12 cellular contexts compared by ENCODE assay signal in genomic region chr3:141380987-141381386, GRCh38. TPM values are rescaled to one million over a fixed set of nuclear protein-coding genes. Genes with fewer than 3 reads are reported as not detected.
DNase-seq lines count a peak whose midpoint lies in the region; ATAC-seq and TF ChIP-seq lines count a peak whose summit lies in the region.
"Had no signal": no experiment of that assay in that cellular context is flagged by ENCODE, and none has a peak within 500 bp of the region (broad histone marks: within the 10 kb centered on the region; RNA-seq: fewer than 3 reads in every experiment).

No MANE protein-coding gene starts in this region.

- CTCF ChIA-PET in activated naive CD4-positive, alpha-beta T cell treated with anti-CD3 and anti-CD28 coated beads, Interleukin-2, amount 10 ng/mL, durations not matched to agents 7 days and 5 days (lab: Charles Lee): interaction anchor here (1.0 to 1.7 kb wide), 3 partner anchors 9 to 76 kb away, joined by 3 to 6 read pairs (median 3); no protein-coding TSS in a partner anchor

- H3K4me3 Mint-ChIP-seq in activated naive CD4-positive, alpha-beta T cell treated with anti-CD3 and anti-CD28 coated beads, Interleukin-2, amount 10 ng/mL, durations not matched to agents 7 days and 5 days: no peak overlapping the region

- no peaks in the 10 kb centered on the region for H3K27me3 ChIP-seq in dorsolateral prefrontal cortex

- no peak for DNase-seq in dorsolateral prefrontal cortex
- DNase-seq in stimulated activated naive CD8-positive, alpha-beta T cell treated with anti-CD3 and anti-CD28 coated beads, Interleukin-15, Interleukin-2, amounts not matched to agents 100 U/mL and 50 U/mL, for 24 hours: no peak
- no peak for DNase-seq in stimulated activated CD4-positive, alpha-beta T cell treated with anti-CD3 and anti-CD28 coated beads, Interleukin-4, amount 100 ng/mL, for 4 hours
- DNase-seq in iPS-NIHi7 (ENCODE audit: extremely low spot score): no peak
- no peak for DNase-seq in activated naive CD4-positive, alpha-beta T cell treated with anti-CD3 and anti-CD28 coated beads, Interleukin-2, amount 10 ng/mL, durations not matched to agents 7 days and 5 days
- DNase-seq: activated CD4-positive, alpha-beta T cell treated with anti-CD3 and anti-CD28 coated beads for 4 hours; effector memory CD8-positive, alpha-beta T cell; NCI-H2081 had no signal

- H3K27ac Mint-ChIP-seq in activated naive CD4-positive, alpha-beta T cell treated with anti-CD3 and anti-CD28 coated beads, Interleukin-2, amount 10 ng/mL, durations not matched to agents 7 days and 5 days: no peak overlapping the region

- H3K4me3 ChIP-seq in dorsolateral prefrontal cortex: no peak overlapping the region

- H3K27ac ChIP-seq in dorsolateral prefrontal cortex: peak overlapping the region in 46 of 59 donors; percentile 3 to 91 (median 54)
- H3K27ac ChIP-seq: C4-2B had no signal

- H3K27me3 Mint-ChIP-seq in activated naive CD4-positive, alpha-beta T cell treated with anti-CD3 and anti-CD28 coated beads, Interleukin-2, amount 10 ng/mL, durations not matched to agents 7 days and 5 days: peaks cover 3% of the 10 kb centered on the region

- H3K36me3 Mint-ChIP-seq in activated naive CD4-positive, alpha-beta T cell treated with anti-CD3 and anti-CD28 coated beads, Interleukin-2, amount 10 ng/mL, durations not matched to agents 7 days and 5 days: no peaks in the 10 kb centered on the region

- peaks cover 1% of the 10 kb centered on the region for H3K9me3 Mint-ChIP-seq in activated naive CD4-positive, alpha-beta T cell treated with anti-CD3 and anti-CD28 coated beads, Interleukin-2, amount 10 ng/mL, durations not matched to agents 7 days and 5 days

- intact Hi-C loops in dorsolateral prefrontal cortex (cut with DNase I): no loop called here

- TF ChIP-seq CTCF in dorsolateral prefrontal cortex (IDR thresholded peaks at IDR 0.05 in 54 of 56, conservative IDR thresholded peaks at IDR 0.05 in 2 of 56; ENCODE audit: low read depth in 1 of 56, partially characterized antibody in 56 of 56): no peak

- peaks cover 17% of the 10 kb centered on the region for H3K4me1 Mint-ChIP-seq in activated naive CD4-positive, alpha-beta T cell treated with anti-CD3 and anti-CD28 coated beads, Interleukin-2, amount 10 ng/mL, durations not matched to agents 7 days and 5 days

- ATAC-seq in GM18519 (IDR thresholded peaks at IDR 0.05; ENCODE audit: low FRiP score, unreplicated experiment) (peak; percentile 24), GM21526 (IDR thresholded peaks at IDR 0.05; ENCODE audit: low FRiP score, unreplicated experiment) (peak; percentile 21), HG03175 (IDR thresholded peaks at IDR 0.05; ENCODE audit: unreplicated experiment) (peak; percentile 52)
- no peak for ATAC-seq in stimulated activated naive CD8-positive, alpha-beta T cell treated with anti-CD3 and anti-CD28 coated beads, Interleukin-15, Interleukin-2, amounts not matched to agents 100 U/mL and 50 U/mL, for 24 hours
- ATAC-seq: effector memory CD8-positive, alpha-beta T cell had no signal

RNA-seq across cellular contexts. Expression of gene ZBTB38, which starts 12.7 kb away (rescaled TPM):
- 100 to 1,000 TPM; 101 to 187 (median 131) TPM for total RNA-seq in dorsolateral prefrontal cortex
